17 cellular contexts compared by ENCODE assay signal in genomic region chr3:64827391-64827790, GRCh38.
DNase-seq lines count a peak whose midpoint lies in the region; ATAC-seq lines count a peak whose summit lies in the region.
"Had no signal": no experiment of that assay in that cellular context is flagged by ENCODE, and none has a peak within 500 bp of the region (broad histone marks: within the 10 kb centered on the region; RNA-seq: fewer than 3 reads in every experiment).

No MANE protein-coding gene starts in this region.

- H3K4me1 Mint-ChIP-seq in natural killer cell treated with Interleukin-12 subunit alpha and Interleukin-12 subunit beta and Interleukin-15 and Interleukin-18, amount 100 ng/mL, for 72 hours (ENCODE audit: low read depth in 2 of 2) = no peaks in the 10 kb centered on the region
- H3K4me1 Mint-ChIP-seq: T-helper 17 cell had no signal

- DNase-seq in kidney tubule cell (ENCODE audit: low spot score) (peak; percentile 58), pons (ENCODE audit: low spot score) (no peak), Ammon's horn (ENCODE audit: low spot score) (no peak)
- no peak for DNase-seq in activated effector memory CD4-positive, alpha-beta T cell treated with Interleukin-2 at 50 U/mL for 16 hours
- no peak for DNase-seq in natural killer cell treated with Interleukin-12 subunit alpha and Interleukin-12 subunit beta and Interleukin-15 and Interleukin-18, amount 100 ng/mL, for 72 hours (ENCODE audit: low spot score)
- DNase-seq: Calu3; CD8-positive, alpha-beta T cell; Kasumi-1; MG63; NCI-H1092; NCI-H1436 treated with DMSO at 0.1 percent for 48 hours; NCI-H2081 treated with DMSO at 0.1 percent for 48 hours; T-helper 17 cell had no signal

- H3K27me3 Mint-ChIP-seq in natural killer cell treated with Interleukin-12 subunit alpha and Interleukin-12 subunit beta and Interleukin-15 and Interleukin-18, amount 100 ng/mL, for 72 hours = no peaks in the 10 kb centered on the region
- H3K27me3 Mint-ChIP-seq: T-helper 17 cell had no signal

- peaks cover 8% of the 10 kb centered on the region for H3K9me3 Mint-ChIP-seq in natural killer cell treated with Interleukin-12 subunit alpha and Interleukin-12 subunit beta and Interleukin-15 and Interleukin-18, amount 100 ng/mL, for 72 hours

- H3K27ac Mint-ChIP-seq in natural killer cell treated with Interleukin-12 subunit alpha and Interleukin-12 subunit beta and Interleukin-15 and Interleukin-18, amount 100 ng/mL, for 72 hours = no peak overlapping the region
- H3K27ac Mint-ChIP-seq: CD8-positive, alpha-beta T cell; T-helper 17 cell had no signal

- ATAC-seq in GM18861 (IDR thresholded peaks at IDR 0.05; ENCODE audit: unreplicated experiment) = peak; percentile 63
- peak; percentile 96 for ATAC-seq in GM19438 (IDR thresholded peaks at IDR 0.05; ENCODE audit: low read depth, unreplicated experiment)
- peak; percentile 79 for ATAC-seq in HG03342 (IDR thresholded peaks at IDR 0.05; ENCODE audit: unreplicated experiment)
- ATAC-seq in natural killer cell treated with Interleukin-12 subunit alpha and Interleukin-12 subunit beta and Interleukin-15 and Interleukin-18, amount 100 ng/mL, for 72 hours = no peak
- ATAC-seq: CD8-positive, alpha-beta T cell; Panc1; T-helper 17 cell had no signal

- no peak overlapping the region for H3K4me3 Mint-ChIP-seq in natural killer cell treated with Interleukin-12 subunit alpha and Interleukin-12 subunit beta and Interleukin-15 and Interleukin-18, amount 100 ng/mL, for 72 hours
- H3K4me3 Mint-ChIP-seq: CD8-positive, alpha-beta T cell; T-helper 17 cell had no signal

- H3K36me3 Mint-ChIP-seq in natural killer cell treated with Interleukin-12 subunit alpha and Interleukin-12 subunit beta and Interleukin-15 and Interleukin-18, amount 100 ng/mL, for 72 hours = no peaks in the 10 kb centered on the region
- H3K36me3 Mint-ChIP-seq: CD8-positive, alpha-beta T cell had no signal

Comparison
In these comparisons a context has a peak if more than half of its experiments do, and no peak if none do; other contexts are left out.
1. ATAC-seq: peak in GM18861 (single experiment), GM19438 (single experiment) and HG03342 (single experiment); none in natural killer cell treated with Interleukin-12 subunit alpha and Interleukin-12 subunit beta and Interleukin-15 and Interleukin-18, amount 100 ng/mL, for 72 hours (0 of 2).